ENCODE assay signal across 10 cellular contexts in genomic region chr10:33136781-33137180, GRCh38.
A peak's percentile ranks its signal among the peaks of the same experiment; 100 is the strongest.
DNase-seq lines count a peak whose midpoint lies in the region; ATAC-seq, FAIRE-seq and TF ChIP-seq lines count a peak whose summit lies in the region.
"Had no signal": no experiment of that assay in that cellular context is flagged by ENCODE, and none has a peak within 500 bp of the region (broad histone marks: within the 10 kb centered on the region; RNA-seq: fewer than 3 reads in every experiment).

No MANE protein-coding gene starts in this region.

- peaks cover 90% of the 10 kb centered on the region for H3K4me1 Mint-ChIP-seq in activated CD4-positive, alpha-beta memory T cell treated with anti-CD3 and anti-CD28 coated beads for 36 hours (ENCODE audit: low read depth)

- no peak for DNase-seq in AG04450 (ENCODE audit: low read depth, low spot score)
- peak; percentile 39 for DNase-seq in activated CD4-positive, alpha-beta memory T cell treated with anti-CD3 and anti-CD28 coated beads for 36 hours
- no peak for DNase-seq in Karpas-422
- DNase-seq in NCI-H1417 treated with DMSO at 0.1 percent for 48 hours (lab: John Stamatoyannopoulos, UW), result no peak
- DNase-seq: Caco-2 had no signal

- H3K9ac ChIP-seq in Karpas-422 (ENCODE audit: low read length), result no peak overlapping the region

- no peaks in the 10 kb centered on the region for H3K27me3 ChIP-seq in AG04450 (ENCODE audit: control insufficient read depth, insufficient read depth, low read length)
- H3K27me3 ChIP-seq in Karpas-422 (ENCODE audit: low read length), result no peaks in the 10 kb centered on the region

- H3K4me2 ChIP-seq in Karpas-422 (ENCODE audit: low read depth, low read length, poor library complexity, severe bottlenecking), result no peak overlapping the region

- peak overlapping the region; percentile 85 for H3K27ac Mint-ChIP-seq in activated CD4-positive, alpha-beta memory T cell treated with anti-CD3 and anti-CD28 coated beads for 36 hours

- H4K20me1 ChIP-seq in Karpas-422 (ENCODE audit: insufficient read depth, low read depth, low read length), result no peaks in the 10 kb centered on the region

- intact Hi-C loops in activated CD4-positive, alpha-beta memory T cell treated with anti-CD3 and anti-CD28 coated beads for 36 hours (cut with micrococcal nuclease), result loop anchor here (10.0 kb wide), 2 partner anchors 692 to 892 kb away; partner anchors contain the start of gene CCDC7

- H3K36me3 ChIP-seq in Karpas-422 (ENCODE audit: insufficient read depth, low read length), result no peaks in the 10 kb centered on the region

- H3K79me2 ChIP-seq in Karpas-422 (ENCODE audit: low read length), result no peaks in the 10 kb centered on the region

- peaks cover 8% of the 10 kb centered on the region for H3K4me1 ChIP-seq in Karpas-422 (ENCODE audit: low read length)
- H3K4me1 ChIP-seq: Caco-2 had no signal

- ATAC-seq in GM19463 (IDR thresholded peaks at IDR 0.05; ENCODE audit: unreplicated experiment), result peak; percentile 41
- no peak for ATAC-seq in GM21529 (IDR thresholded peaks at IDR 0.05; ENCODE audit: unreplicated experiment)
- ATAC-seq in GM18873 (IDR thresholded peaks at IDR 0.05; ENCODE audit: low FRiP score, unreplicated experiment), result no peak
- ATAC-seq: K562 had no signal

- H3K36me3 Mint-ChIP-seq in activated CD4-positive, alpha-beta memory T cell treated with anti-CD3 and anti-CD28 coated beads for 36 hours, result peaks cover 2% of the 10 kb centered on the region

- no peak for TF ChIP-seq CTCF in AG04450 (IDR thresholded peaks at IDR 0.05; ENCODE audit: low read depth, low read length)

- H3K27ac ChIP-seq in AG04450 (ENCODE audit: low read depth, low read length) (peak overlapping the region; percentile 25), Karpas-422 (ENCODE audit: low read length) (no peak overlapping the region)

- POLR2A ChIA-PET in AG04450 (lab: Yijun Ruan, JAX), result interaction anchor here (0.7 to 1.5 kb wide), 2 partner anchors 10 to 23 kb away, joined by 3 read pairs; no protein-coding TSS in a partner anchor
- POLR2A ChIA-PET in activated CD4-positive, alpha-beta memory T cell treated with anti-CD3 and anti-CD28 coated beads for 36 hours (lab: Charles Lee), result interaction anchor here (0.9 to 4.1 kb wide), 4 partner anchors 15 to 128 kb away, joined by 3 to 18 read pairs (median 4); no protein-coding TSS in a partner anchor

- no peaks in the 10 kb centered on the region for H3K9me3 Mint-ChIP-seq in activated CD4-positive, alpha-beta memory T cell treated with anti-CD3 and anti-CD28 coated beads for 36 hours

- H3K27me3 Mint-ChIP-seq in activated CD4-positive, alpha-beta memory T cell treated with anti-CD3 and anti-CD28 coated beads for 36 hours, result peaks cover 1% of the 10 kb centered on the region

- no peak overlapping the region for H2AFZ ChIP-seq in Karpas-422 (ENCODE audit: low read length)

- CTCF ChIA-PET in AG04450 (lab: Charles Lee), result no interaction called here
- CTCF ChIA-PET in activated CD4-positive, alpha-beta memory T cell treated with anti-CD3 and anti-CD28 coated beads for 36 hours (lab: Charles Lee), result interaction anchor here (1.7 to 4.5 kb wide), 3 partner anchors 18 to 127 kb away, joined by 5 to 38 read pairs (median 25); no protein-coding TSS in a partner anchor

- H3K9me3 ChIP-seq in AG04450 (ENCODE audit: control insufficient read depth, insufficient read depth, low read length) (no peaks in the 10 kb centered on the region), Karpas-422 (ENCODE audit: low read length) (no peaks in the 10 kb centered on the region)
- H3K9me3 ChIP-seq: Caco-2 had no signal

- no peaks in the 10 kb centered on the region for H3K9me2 ChIP-seq in Karpas-422 (replicated peaks; ENCODE audit: insufficient read depth, low read length)

- H3K4me3 ChIP-seq in AG04450 (ENCODE audit: low read depth, low read length) (no peak overlapping the region), Karpas-422 (ENCODE audit: low read length) (no peak overlapping the region)
- H3K4me3 ChIP-seq: K562 had no signal

- FAIRE-seq in islet of Langerhans (lab: Jason Lieb, UNC), result peak; percentile 27
- FAIRE-seq: K562 had no signal

- H3K4me3 Mint-ChIP-seq in activated CD4-positive, alpha-beta memory T cell treated with anti-CD3 and anti-CD28 coated beads for 36 hours, result peak overlapping the region; percentile 52
